ENCODE assay signal across 8 cellular contexts in genomic region chr6:118719351-118720124, GRCh38.
A peak's percentile ranks its signal among the peaks of the same experiment; 100 is the strongest.
DNase-seq lines count a peak whose midpoint lies in the region; ATAC-seq lines count a peak whose summit lies in the region.

No MANE protein-coding gene starts in this region.

- H3K27me3 Mint-ChIP-seq in activated naive CD4-positive, alpha-beta T cell treated with anti-CD3 and anti-CD28 coated beads for 36 hours (ENCODE audit: low read depth): no peaks in the 10 kb centered on the region
- no peaks in the 10 kb centered on the region for H3K27me3 Mint-ChIP-seq in activated naive CD8-positive, alpha-beta T cell treated with anti-CD3 and anti-CD28 coated beads for 36 hours

- H3K27ac ChIP-seq in thymus (ENCODE audit: low read depth): peak overlapping the region; percentile 92

- H3K27ac Mint-ChIP-seq in activated naive CD4-positive, alpha-beta T cell treated with anti-CD3 and anti-CD28 coated beads for 36 hours: peak overlapping the region; percentile 90
- H3K27ac Mint-ChIP-seq in activated naive CD8-positive, alpha-beta T cell treated with anti-CD3 and anti-CD28 coated beads for 36 hours: peak overlapping the region; percentile 92

- intact Hi-C loops in activated naive CD4-positive, alpha-beta T cell treated with anti-CD3 and anti-CD28 coated beads for 36 hours (cut with micrococcal nuclease): loop anchor here (1.0 kb wide), 1 partner anchor 9 kb away; no protein-coding TSS in a partner anchor

- no peaks in the 10 kb centered on the region for H3K36me3 ChIP-seq in thymus (ENCODE audit: control insufficient read depth, insufficient read depth)

- WGBS in thymus: 37% methylated on average over 6 of the region's 6 CpGs

- CTCF ChIA-PET in activated naive CD4-positive, alpha-beta T cell treated with anti-CD3 and anti-CD28 coated beads for 36 hours (lab: Charles Lee): interaction anchor here (0.7 to 2.4 kb wide), 8 partner anchors 10 to 177 kb away, joined by 3 to 11 read pairs (median 4); no protein-coding TSS in a partner anchor

- H3K9me3 ChIP-seq in thymus (ENCODE audit: control insufficient read depth): no peaks in the 10 kb centered on the region

- peaks cover 32% of the 10 kb centered on the region for H3K4me1 ChIP-seq in thymus (ENCODE audit: control insufficient read depth, insufficient read depth, low read length)

- DNase-seq in activated naive CD4-positive, alpha-beta T cell treated with anti-CD3 and anti-CD28 coated beads for 36 hours: peak; percentile 76
- DNase-seq in activated naive CD4-positive, alpha-beta T cell treated with Interleukin-2 at 50 U/mL for 16 hours: no peak
- DNase-seq in activated naive CD8-positive, alpha-beta T cell treated with anti-CD3 and anti-CD28 coated beads for 36 hours: no peak
- DNase-seq in NCI-H2081 (lab: John Stamatoyannopoulos, UW): no peak
- no peak for DNase-seq in DMS53 (lab: John Stamatoyannopoulos, UW)

- H3K9me3 Mint-ChIP-seq in activated naive CD4-positive, alpha-beta T cell treated with anti-CD3 and anti-CD28 coated beads for 36 hours: no peaks in the 10 kb centered on the region
- peaks cover 1% of the 10 kb centered on the region for H3K9me3 Mint-ChIP-seq in activated naive CD8-positive, alpha-beta T cell treated with anti-CD3 and anti-CD28 coated beads for 36 hours

- H3K36me3 Mint-ChIP-seq in activated naive CD4-positive, alpha-beta T cell treated with anti-CD3 and anti-CD28 coated beads for 36 hours (ENCODE audit: low read depth): no peaks in the 10 kb centered on the region
- no peaks in the 10 kb centered on the region for H3K36me3 Mint-ChIP-seq in activated naive CD8-positive, alpha-beta T cell treated with anti-CD3 and anti-CD28 coated beads for 36 hours

- peak overlapping the region; percentile 30 for H3K4me3 Mint-ChIP-seq in activated naive CD4-positive, alpha-beta T cell treated with anti-CD3 and anti-CD28 coated beads for 36 hours
- peak overlapping the region; percentile 46 for H3K4me3 Mint-ChIP-seq in activated naive CD8-positive, alpha-beta T cell treated with anti-CD3 and anti-CD28 coated beads for 36 hours

- no peaks in the 10 kb centered on the region for H3K27me3 ChIP-seq in thymus (ENCODE audit: control insufficient read depth, insufficient read depth)

- peaks cover 66% of the 10 kb centered on the region for H3K4me1 Mint-ChIP-seq in activated naive CD4-positive, alpha-beta T cell treated with anti-CD3 and anti-CD28 coated beads for 36 hours (ENCODE audit: low read depth)
- H3K4me1 Mint-ChIP-seq in activated naive CD8-positive, alpha-beta T cell treated with anti-CD3 and anti-CD28 coated beads for 36 hours: peaks cover 64% of the 10 kb centered on the region

- peak; percentile 45 for ATAC-seq in HG03103 (IDR thresholded peaks at IDR 0.05; ENCODE audit: low read depth, unreplicated experiment)
- no peak for ATAC-seq in GM18520 (IDR thresholded peaks at IDR 0.05; ENCODE audit: unreplicated experiment)

- no peak overlapping the region for H3K4me3 ChIP-seq in thymus (ENCODE audit: low read length)
